In genomic region chr6:151012321-151013294, GRCh38 we compare ENCODE assay signal across 2 cellular contexts.
TF ChIP-seq lines count a peak whose summit lies in the region.

No MANE protein-coding gene starts in this region.

TF ChIP-seq in GM23338, 12 proteins besides CTCF, POLR2A, EP300 and RAD21 (continued from another document):
- TF ChIP-seq EZH2phosphoT487 (IDR thresholded peaks at IDR 0.05; ENCODE audit: unreplicated experiment), result no peak
- TF ChIP-seq POLR2AphosphoS5 (IDR thresholded peaks at IDR 0.05; ENCODE audit: low read depth), result no peak
- no peak for TF ChIP-seq ZNF462 (CRISPR knock-in tag; IDR thresholded peaks at IDR 0.05)
- no peak for TF ChIP-seq STAT1 (IDR thresholded peaks at IDR 0.05; ENCODE audit: unreplicated experiment)
TF ChIP-seq in GM23338: peak in this region for 0.

TF ChIP-seq in WTC11, 78 proteins besides CTCF, POLR2A, EP300 and RAD21:
- TF ChIP-seq AFF4 (CRISPR knock-in tag; IDR thresholded peaks at IDR 0.05; ENCODE audit: borderline replicate concordance) (no peak), SMAD3 (CRISPR knock-in tag; IDR thresholded peaks at IDR 0.05; ENCODE audit: borderline replicate concordance) (no peak), HMGA2 (CRISPR knock-in tag; IDR thresholded peaks at IDR 0.05) (no peak), FOXK1 (CRISPR knock-in tag; IDR thresholded peaks at IDR 0.05) (no peak), ZBTB21 (CRISPR knock-in tag; IDR thresholded peaks at IDR 0.05; ENCODE audit: borderline replicate concordance) (no peak), STAT6 (CRISPR knock-in tag; conservative IDR thresholded peaks at IDR 0.05; ENCODE audit: low read depth) (no peak), ERG (CRISPR knock-in tag; IDR thresholded peaks at IDR 0.05) (no peak), ARID4B (CRISPR knock-in tag; IDR thresholded peaks at IDR 0.05; ENCODE audit: borderline replicate concordance) (no peak), CBFB (CRISPR knock-in tag; IDR thresholded peaks at IDR 0.05; ENCODE audit: low read depth) (no peak), IRF2 (CRISPR knock-in tag; IDR thresholded peaks at IDR 0.05; ENCODE audit: borderline replicate concordance, low read depth) (no peak), AR (CRISPR knock-in tag; IDR thresholded peaks at IDR 0.05) (no peak)
